ENCODE assay signal across 7 cellular contexts in genomic region chr10:102776779-102777417, GRCh38. TPM values are rescaled to one million over a fixed set of nuclear protein-coding genes. Genes with fewer than 3 reads are reported as not detected.
DNase-seq lines count a peak whose midpoint lies in the region; ATAC-seq, FAIRE-seq and TF ChIP-seq lines count a peak whose summit lies in the region.

No MANE protein-coding gene starts in this region.

- H3K36me3 ChIP-seq in adipocyte (ENCODE audit: control insufficient read depth, insufficient read depth, low read length, severe bottlenecking) (no peaks in the 10 kb centered on the region), heart left ventricle (no peaks in the 10 kb centered on the region)

- peaks cover 90% of the 10 kb centered on the region for H3K4me1 ChIP-seq in adipocyte (ENCODE audit: control insufficient read depth, insufficient read depth, low read length)
- H3K4me1 ChIP-seq in heart left ventricle = peaks cover 11 to 100% (median 84%) of the 10 kb centered on the region in 12 donors

- H3K27ac ChIP-seq in heart left ventricle = peak overlapping the region; percentile 86 to 99 (median 96)

- no peaks in the 10 kb centered on the region for H3K9me3 ChIP-seq in adipocyte (ENCODE audit: control insufficient read depth, low read length)
- H3K9me3 ChIP-seq in heart left ventricle = no peaks in the 10 kb centered on the region

- intact Hi-C loops in heart left ventricle (cut with DNase I) = loop anchor here in 5 of 10 donors (1.0 to 5.0 kb wide), 7 partner anchors 18 to 40 kb away; partner anchors contain the start of gene WBP1L (in 2 of the 5)

- WGBS in heart left ventricle, 4 donors = 3 to 5% (median 3%) methylated on average over 9 of the region's 9 CpGs

- peak; percentile 81 for FAIRE-seq in HTR-8/SVneo (lab: Jason Lieb, UNC)

- TF ChIP-seq CTCF in heart left ventricle (IDR thresholded peaks at IDR 0.05) = no peak

- H3K27me3 ChIP-seq in adipocyte (replicated peaks; ENCODE audit: control insufficient read depth, insufficient read depth, low read length) (no peaks in the 10 kb centered on the region), heart left ventricle (no peaks in the 10 kb centered on the region)

- peak overlapping the region; percentile 82 for H3K9ac ChIP-seq in adipocyte (ENCODE audit: low read length)

- peak overlapping the region; percentile 78 for H3K4me3 ChIP-seq in adipocyte (ENCODE audit: low read length)
- peak overlapping the region; percentile 21 to 72 (median 60) for H3K4me3 ChIP-seq in heart left ventricle

- ATAC-seq in heart left ventricle = peak; percentile 81 to 86 (median 83)

- TF ChIP-seq POLR2A in heart left ventricle (IDR thresholded peaks at IDR 0.05) = peak in 1 of 2 donors; percentile 54

- DNase-seq in HTR-8/SVneo (ENCODE audit: insufficient read length, low spot score) (peak; percentile 92), adipocyte (ENCODE audit: low read depth) (peak; percentile 98), heart left ventricle (peak; percentile 78 to 94 (median 89)), pons (ENCODE audit: low spot score) (peak; percentile 69), DMS79 (lab: John Stamatoyannopoulos, UW) (no peak), NCI-H774 (lab: John Stamatoyannopoulos, UW) (no peak), SHP77 treated with DMSO at 0.1 percent for 48 hours (lab: John Stamatoyannopoulos, UW) (no peak)

RNA-seq across cellular contexts. Expression of gene WBP1L, which starts 33.1 kb away (rescaled TPM):
- total RNA-seq in heart left ventricle = 10 to 100 TPM; 18.5 to 75.1 (median 27.6) TPM
- 10 to 100 TPM; 10.7 to 28.5 TPM for polyA plus RNA-seq in heart left ventricle

Comparison
In these comparisons a context has a peak if more than half of its experiments do, and no peak if none do; other contexts are left out.
1. DNase-seq: peak in HTR-8/SVneo (single experiment), adipocyte (single experiment), heart left ventricle (5 of 5) and pons (single experiment); none in DMS79 (single experiment), NCI-H774 (single experiment) and SHP77 treated with DMSO at 0.1 percent for 48 hours (single experiment).